ENCODE assay signal across 10 cellular contexts in the genomic region with DNA sequence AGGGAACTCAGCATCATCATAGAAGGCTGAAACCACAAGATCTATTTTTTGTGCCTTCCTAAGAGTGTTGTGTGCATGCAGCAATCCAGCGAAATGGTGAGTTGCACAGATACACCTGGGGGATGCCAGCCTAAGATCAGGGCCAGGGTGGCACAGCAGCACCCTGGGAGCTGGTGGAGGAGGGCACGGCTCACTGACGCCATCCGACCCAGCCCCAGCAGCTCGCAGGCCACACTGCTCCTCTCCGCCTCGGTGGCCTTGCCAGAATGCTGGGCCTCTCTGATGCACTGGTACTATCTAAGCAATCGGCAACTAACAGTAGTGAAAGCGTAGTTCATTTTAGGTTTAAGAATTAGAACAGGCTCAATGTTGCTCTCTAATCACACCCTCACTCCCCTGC. TPM values are rescaled to one million over a fixed set of nuclear protein-coding genes. Genes with fewer than 3 reads are reported as not detected.
DNase-seq lines count a peak whose midpoint lies in the region; ATAC-seq and TF ChIP-seq lines count a peak whose summit lies in the region.
"Had no signal": no experiment of that assay in that cellular context is flagged by ENCODE, and none has a peak within 500 bp of the region (broad histone marks: within the 10 kb centered on the region; RNA-seq: fewer than 3 reads in every experiment).

No MANE protein-coding gene starts in this region.

- peaks cover 94% of the 10 kb centered on the region for H4K20me1 ChIP-seq in GM23338 (replicated peaks; ENCODE audit: insufficient read depth)

- ATAC-seq in GM23338 = no peak
- ATAC-seq in memory B cell (ENCODE audit: low read depth) = no peak
- ATAC-seq in stimulated activated naive CD8-positive, alpha-beta T cell treated with anti-CD3 and anti-CD28 coated beads, Interleukin-15, amount 100 ng/mL, for 72 hours = no peak
- ATAC-seq in HG02763 (IDR thresholded peaks at IDR 0.05; ENCODE audit: unreplicated experiment) = no peak

- no peaks in the 10 kb centered on the region; the same call in 1 of the 2 replicates for H3F3A ChIP-seq in GM23338 (replicated peaks; ENCODE audit: low read depth)

- DNase-seq in GM23338 (ENCODE audit: low spot score) (no peak), memory B cell (ENCODE audit: low spot score in 2 of 2) (no peak), NCI-H345 treated with DMSO at 0.1 percent for 48 hours (lab: John Stamatoyannopoulos, UW; ENCODE audit: unreplicated experiment) (no peak), GM03348 (ENCODE audit: low spot score) (no peak)
- DNase-seq in activated T-helper 1 cell treated with anti-CD3 and anti-CD28 coated beads, Interleukin-12 subunit alpha, Interleukin-12 subunit beta, Interleukin-2, Interleukin-4 antibody, amounts not matched to agents 30 ng/mL and 10 ng/mL and 1 ng/mL, durations not matched to agents 14 hours and 24 hours and 36 hours (ENCODE audit: low spot score) = no peak
- no peak for DNase-seq in stimulated activated naive CD8-positive, alpha-beta T cell treated with anti-CD3 and anti-CD28 coated beads, Interleukin-15, amount 100 ng/mL, for 72 hours
- DNase-seq: aorta, NCI-H1694, retina had no signal

- H3K4me3 ChIP-seq in GM23338 = no peak overlapping the region

- H3K4me2 ChIP-seq in GM23338 = no peak overlapping the region

- H3K36me3 ChIP-seq in GM23338 (ENCODE audit: insufficient read depth) = no peaks in the 10 kb centered on the region

- H3K4me1 Mint-ChIP-seq in GM23338 (peaks cover 68% of the 10 kb centered on the region), memory B cell (peaks cover 63% of the 10 kb centered on the region)
- H3K4me1 Mint-ChIP-seq in activated T-helper 1 cell treated with anti-CD3 and anti-CD28 coated beads, Interleukin-12 subunit alpha, Interleukin-12 subunit beta, Interleukin-2, Interleukin-4 antibody, amounts not matched to agents 30 ng/mL and 10 ng/mL and 1 ng/mL, durations not matched to agents 14 hours and 24 hours and 36 hours (ENCODE audit: low read depth) = peaks cover 84% of the 10 kb centered on the region
- H3K4me1 Mint-ChIP-seq in stimulated activated naive CD8-positive, alpha-beta T cell treated with anti-CD3 and anti-CD28 coated beads, Interleukin-15, amount 100 ng/mL, for 72 hours = peaks cover 100% of the 10 kb centered on the region

- no peak for TF ChIP-seq CTCF in GM23338 (conservative IDR thresholded peaks at IDR 0.05; ENCODE audit: low read depth in 2 of 2)

- peaks cover 6% of the 10 kb centered on the region for H3K27me3 Mint-ChIP-seq in GM23338 (ENCODE audit: insufficient read depth, low read depth, poor library complexity)
- no peaks in the 10 kb centered on the region for H3K27me3 Mint-ChIP-seq in activated T-helper 1 cell treated with anti-CD3 and anti-CD28 coated beads, Interleukin-12 subunit alpha, Interleukin-12 subunit beta, Interleukin-2, Interleukin-4 antibody, amounts not matched to agents 30 ng/mL and 10 ng/mL and 1 ng/mL, durations not matched to agents 14 hours and 24 hours and 36 hours (ENCODE audit: insufficient read depth)
- H3K27me3 Mint-ChIP-seq in memory B cell = no peaks in the 10 kb centered on the region
- no peaks in the 10 kb centered on the region for H3K27me3 Mint-ChIP-seq in stimulated activated naive CD8-positive, alpha-beta T cell treated with anti-CD3 and anti-CD28 coated beads, Interleukin-15, amount 100 ng/mL, for 72 hours

- peak overlapping the region; percentile 63 for H3K27ac ChIP-seq in GM23338 (ENCODE audit: low read depth)

- H3K9me3 Mint-ChIP-seq in GM23338 = no peaks in the 10 kb centered on the region
- no peaks in the 10 kb centered on the region for H3K9me3 Mint-ChIP-seq in activated T-helper 1 cell treated with anti-CD3 and anti-CD28 coated beads, Interleukin-12 subunit alpha, Interleukin-12 subunit beta, Interleukin-2, Interleukin-4 antibody, amounts not matched to agents 30 ng/mL and 10 ng/mL and 1 ng/mL, durations not matched to agents 14 hours and 24 hours and 36 hours
- no peaks in the 10 kb centered on the region for H3K9me3 Mint-ChIP-seq in memory B cell
- H3K9me3 Mint-ChIP-seq in stimulated activated naive CD8-positive, alpha-beta T cell treated with anti-CD3 and anti-CD28 coated beads, Interleukin-15, amount 100 ng/mL, for 72 hours = no peaks in the 10 kb centered on the region

- peaks cover 100% of the 10 kb centered on the region for H3K79me2 ChIP-seq in GM23338 (replicated peaks; ENCODE audit: insufficient read depth)

- no peak overlapping the region for H3K4me3 Mint-ChIP-seq in GM23338
- H3K4me3 Mint-ChIP-seq in activated T-helper 1 cell treated with anti-CD3 and anti-CD28 coated beads, Interleukin-12 subunit alpha, Interleukin-12 subunit beta, Interleukin-2, Interleukin-4 antibody, amounts not matched to agents 30 ng/mL and 10 ng/mL and 1 ng/mL, durations not matched to agents 14 hours and 24 hours and 36 hours = no peak overlapping the region
- no peak overlapping the region for H3K4me3 Mint-ChIP-seq in memory B cell
- H3K4me3 Mint-ChIP-seq in stimulated activated naive CD8-positive, alpha-beta T cell treated with anti-CD3 and anti-CD28 coated beads, Interleukin-15, amount 100 ng/mL, for 72 hours = peak overlapping the region; percentile 70 to 75

- intact Hi-C loops in activated T-helper 1 cell treated with anti-CD3 and anti-CD28 coated beads, Interleukin-12 subunit alpha, Interleukin-12 subunit beta, Interleukin-2, Interleukin-4 antibody, amounts not matched to agents 30 ng/mL and 10 ng/mL and 1 ng/mL, durations not matched to agents 14 hours and 24 hours and 36 hours (cut with micrococcal nuclease) = loop anchor here (5.0 kb wide), 2 partner anchors 135 to 150 kb away; a partner anchor contains a TSS

- peaks cover 37% of the 10 kb centered on the region for H3K4me1 ChIP-seq in GM23338 (ENCODE audit: insufficient read depth)

- H3K27ac Mint-ChIP-seq in GM23338 = peak overlapping the region; percentile 28
- peak overlapping the region; percentile 91 for H3K27ac Mint-ChIP-seq in activated T-helper 1 cell treated with anti-CD3 and anti-CD28 coated beads, Interleukin-12 subunit alpha, Interleukin-12 subunit beta, Interleukin-2, Interleukin-4 antibody, amounts not matched to agents 30 ng/mL and 10 ng/mL and 1 ng/mL, durations not matched to agents 14 hours and 24 hours and 36 hours
- peak overlapping the region; percentile 87 for H3K27ac Mint-ChIP-seq in memory B cell
- peak overlapping the region; percentile 97 to 98 for H3K27ac Mint-ChIP-seq in stimulated activated naive CD8-positive, alpha-beta T cell treated with anti-CD3 and anti-CD28 coated beads, Interleukin-15, amount 100 ng/mL, for 72 hours

- H3K27me3 ChIP-seq in GM23338 (ENCODE audit: insufficient read depth) = no peaks in the 10 kb centered on the region

- H3K9me2 ChIP-seq in GM23338 (ENCODE audit: insufficient read depth) = no peaks in the 10 kb centered on the region

- H3K36me3 Mint-ChIP-seq in GM23338 (ENCODE audit: low read depth) (no peaks in the 10 kb centered on the region), memory B cell (peaks cover 13% of the 10 kb centered on the region)
- H3K36me3 Mint-ChIP-seq in activated T-helper 1 cell treated with anti-CD3 and anti-CD28 coated beads, Interleukin-12 subunit alpha, Interleukin-12 subunit beta, Interleukin-2, Interleukin-4 antibody, amounts not matched to agents 30 ng/mL and 10 ng/mL and 1 ng/mL, durations not matched to agents 14 hours and 24 hours and 36 hours (ENCODE audit: low read depth) = peaks cover 23% of the 10 kb centered on the region

- no peak overlapping the region for H2AFZ ChIP-seq in GM23338

TF ChIP-seq in GM23338, 12 proteins besides CTCF, POLR2A, EP300 and RAD21 (continues in another document):
- TF ChIP-seq NANOG (IDR thresholded peaks at IDR 0.05; ENCODE audit: borderline replicate concordance) = no peak
- no peak for TF ChIP-seq STAT1 (IDR thresholded peaks at IDR 0.05; ENCODE audit: unreplicated experiment)
- TF ChIP-seq, protein P1, sequence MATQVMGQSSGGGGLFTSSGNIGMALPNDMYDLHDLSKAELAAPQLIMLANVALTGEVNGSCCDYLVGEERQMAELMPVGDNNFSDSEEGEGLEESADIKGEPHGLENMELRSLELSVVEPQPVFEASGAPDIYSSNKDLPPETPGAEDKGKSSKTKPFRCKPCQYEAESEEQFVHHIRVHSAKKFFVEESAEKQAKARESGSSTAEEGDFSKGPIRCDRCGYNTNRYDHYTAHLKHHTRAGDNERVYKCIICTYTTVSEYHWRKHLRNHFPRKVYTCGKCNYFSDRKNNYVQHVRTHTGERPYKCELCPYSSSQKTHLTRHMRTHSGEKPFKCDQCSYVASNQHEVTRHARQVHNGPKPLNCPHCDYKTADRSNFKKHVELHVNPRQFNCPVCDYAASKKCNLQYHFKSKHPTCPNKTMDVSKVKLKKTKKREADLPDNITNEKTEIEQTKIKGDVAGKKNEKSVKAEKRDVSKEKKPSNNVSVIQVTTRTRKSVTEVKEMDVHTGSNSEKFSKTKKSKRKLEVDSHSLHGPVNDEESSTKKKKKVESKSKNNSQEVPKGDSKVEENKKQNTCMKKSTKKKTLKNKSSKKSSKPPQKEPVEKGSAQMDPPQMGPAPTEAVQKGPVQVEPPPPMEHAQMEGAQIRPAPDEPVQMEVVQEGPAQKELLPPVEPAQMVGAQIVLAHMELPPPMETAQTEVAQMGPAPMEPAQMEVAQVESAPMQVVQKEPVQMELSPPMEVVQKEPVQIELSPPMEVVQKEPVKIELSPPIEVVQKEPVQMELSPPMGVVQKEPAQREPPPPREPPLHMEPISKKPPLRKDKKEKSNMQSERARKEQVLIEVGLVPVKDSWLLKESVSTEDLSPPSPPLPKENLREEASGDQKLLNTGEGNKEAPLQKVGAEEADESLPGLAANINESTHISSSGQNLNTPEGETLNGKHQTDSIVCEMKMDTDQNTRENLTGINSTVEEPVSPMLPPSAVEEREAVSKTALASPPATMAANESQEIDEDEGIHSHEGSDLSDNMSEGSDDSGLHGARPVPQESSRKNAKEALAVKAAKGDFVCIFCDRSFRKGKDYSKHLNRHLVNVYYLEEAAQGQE (IDR thresholded peaks at IDR 0.05; ENCODE audit: unreplicated experiment) = no peak

RNA-seq across cellular contexts. Expression of a gene that starts 37.8 kb away (rescaled TPM):
- 183 and 195 TPM in 2 replicates for total RNA-seq in GM23338 (2014; rRNA removed; shearing (Covaris generic))
- 320 and 348 TPM in 2 replicates for polyA plus RNA-seq in GM23338 (2016; fragmentation: Nextera tagmentation; extraction: Ambion mirVana)
- 317 and 323 TPM in 2 replicates for total RNA-seq in activated T-helper 1 cell treated with anti-CD3 and anti-CD28 coated beads, Interleukin-12 subunit alpha, Interleukin-12 subunit beta, Interleukin-2, Interleukin-4 antibody, amounts not matched to agents 30 ng/mL and 10 ng/mL and 1 ng/mL, durations not matched to agents 14 hours and 24 hours and 36 hours

Comparison
In these comparisons a context has a peak if more than half of its experiments do, and no peak if none do; other contexts are left out.
1. H3K27ac Mint-ChIP-seq: peak in every context shown above with its lines; median percentile 98 in stimulated activated naive CD8-positive, alpha-beta T cell treated with anti-CD3 and anti-CD28 coated beads, Interleukin-15, amount 100 ng/mL, for 72 hours; 91 in activated T-helper 1 cell treated with anti-CD3 and anti-CD28 coated beads, Interleukin-12 subunit alpha, Interleukin-12 subunit beta, Interleukin-2, Interleukin-4 antibody, amounts not matched to agents 30 ng/mL and 10 ng/mL and 1 ng/mL, durations not matched to agents 14 hours and 24 hours and 36 hours; 87 in memory B cell; 28 in GM23338.
2. H3K4me3 Mint-ChIP-seq: peak in stimulated activated naive CD8-positive, alpha-beta T cell treated with anti-CD3 and anti-CD28 coated beads, Interleukin-15, amount 100 ng/mL, for 72 hours (2 of 2); none in GM23338 (single experiment), activated T-helper 1 cell treated with anti-CD3 and anti-CD28 coated beads, Interleukin-12 subunit alpha, Interleukin-12 subunit beta, Interleukin-2, Interleukin-4 antibody, amounts not matched to agents 30 ng/mL and 10 ng/mL and 1 ng/mL, durations not matched to agents 14 hours and 24 hours and 36 hours (single experiment) and memory B cell (single experiment).